In the genomic region with DNA sequence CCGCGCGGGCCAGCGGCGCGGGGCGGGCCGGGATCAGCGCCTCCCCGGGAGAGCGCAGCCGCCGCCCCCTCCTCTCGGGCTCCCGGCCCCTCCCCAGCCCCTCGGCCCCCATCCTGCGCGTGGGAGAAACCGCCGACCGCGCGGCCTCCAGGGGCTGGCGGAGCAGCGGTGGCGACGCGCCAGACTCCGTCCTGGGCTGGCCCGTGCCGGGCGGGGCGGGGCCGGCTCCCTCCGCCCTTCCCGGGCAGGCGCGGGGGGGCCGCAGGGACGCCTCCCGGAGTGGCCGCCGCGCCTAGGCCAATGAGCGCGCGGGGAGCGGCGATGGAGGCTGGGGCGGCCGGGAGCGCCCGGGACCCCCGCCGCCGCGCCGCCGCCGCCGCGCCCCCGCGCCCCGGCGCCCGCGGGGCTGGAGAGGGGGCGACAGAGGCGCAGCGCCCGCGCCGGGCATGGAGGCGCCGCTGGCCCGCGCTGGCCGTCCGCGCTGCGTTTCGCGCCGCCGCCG, we compare ENCODE assay signal across 8 cellular contexts. TPM values are rescaled to one million over a fixed set of nuclear protein-coding genes. Genes with fewer than 3 reads are reported as not detected.
DNase-seq lines count a peak whose midpoint lies in the region; ATAC-seq and TF ChIP-seq lines count a peak whose summit lies in the region.

No MANE protein-coding gene starts in this region.

- peak; percentile 38 for DNase-seq in activated naive CD8-positive, alpha-beta T cell treated with anti-CD3 and anti-CD28 coated beads, Interleukin-2, amount 10 ng/mL, durations not matched to agents 7 days and 5 days
- DNase-seq in activated naive CD8-positive, alpha-beta T cell treated with anti-CD3 and anti-CD28 coated beads for 36 hours, result no peak
- DNase-seq in RKO (ENCODE audit: low spot score) (peak; percentile 65), fibroblast of mammary gland (ENCODE audit: low read depth) (peak; percentile 68), nephron progenitor cell (peak; percentile 60), AML-193 (lab: John Stamatoyannopoulos, UW) (no peak), cerebellar nuclear complex (lab: John Stamatoyannopoulos, UW) (no peak)
- no peak for DNase-seq in stimulated activated naive CD4-positive, alpha-beta T cell treated with Interleukin-2 at 50 U/mL for 16 hours (lab: John Stamatoyannopoulos, UW)

- POLR2A ChIA-PET in activated naive CD8-positive, alpha-beta T cell treated with anti-CD3 and anti-CD28 coated beads, Interleukin-2, amount 10 ng/mL, durations not matched to agents 7 days and 5 days (lab: Charles Lee), result no interaction called here

- no peaks in the 10 kb centered on the region for H3K36me3 Mint-ChIP-seq in activated naive CD8-positive, alpha-beta T cell treated with anti-CD3 and anti-CD28 coated beads, Interleukin-2, amount 10 ng/mL, durations not matched to agents 7 days and 5 days
- H3K36me3 Mint-ChIP-seq in activated naive CD8-positive, alpha-beta T cell treated with anti-CD3 and anti-CD28 coated beads for 36 hours, result no peaks in the 10 kb centered on the region
- no peaks in the 10 kb centered on the region for H3K36me3 Mint-ChIP-seq in nephron progenitor cell (ENCODE audit: low read depth)

- H3K4me1 Mint-ChIP-seq in activated naive CD8-positive, alpha-beta T cell treated with anti-CD3 and anti-CD28 coated beads, Interleukin-2, amount 10 ng/mL, durations not matched to agents 7 days and 5 days, result no peaks in the 10 kb centered on the region
- peaks cover 3% of the 10 kb centered on the region for H3K4me1 Mint-ChIP-seq in activated naive CD8-positive, alpha-beta T cell treated with anti-CD3 and anti-CD28 coated beads for 36 hours
- no peaks in the 10 kb centered on the region for H3K4me1 Mint-ChIP-seq in nephron progenitor cell

- ATAC-seq in activated naive CD8-positive, alpha-beta T cell treated with anti-CD3 and anti-CD28 coated beads, Interleukin-2, amount 10 ng/mL, durations not matched to agents 7 days and 5 days (ENCODE audit: low read depth), result peak; percentile 25

- peak overlapping the region; percentile 62 for H3K4me3 ChIP-seq in fibroblast of mammary gland (ENCODE audit: control insufficient read depth, low read depth, low read length)

- no peak overlapping the region for H3K27ac Mint-ChIP-seq in activated naive CD8-positive, alpha-beta T cell treated with anti-CD3 and anti-CD28 coated beads, Interleukin-2, amount 10 ng/mL, durations not matched to agents 7 days and 5 days
- no peak overlapping the region for H3K27ac Mint-ChIP-seq in activated naive CD8-positive, alpha-beta T cell treated with anti-CD3 and anti-CD28 coated beads for 36 hours
- H3K27ac Mint-ChIP-seq in nephron progenitor cell, result no peak overlapping the region

- TF ChIP-seq CTCF in fibroblast of mammary gland (conservative IDR thresholded peaks at IDR 0.05; ENCODE audit: control insufficient read depth, insufficient read depth, low read depth, low read length) (no peak), nephron progenitor cell (IDR thresholded peaks at IDR 0.05) (no peak)

- no peaks in the 10 kb centered on the region for H3K9me3 Mint-ChIP-seq in activated naive CD8-positive, alpha-beta T cell treated with anti-CD3 and anti-CD28 coated beads, Interleukin-2, amount 10 ng/mL, durations not matched to agents 7 days and 5 days
- no peaks in the 10 kb centered on the region for H3K9me3 Mint-ChIP-seq in activated naive CD8-positive, alpha-beta T cell treated with anti-CD3 and anti-CD28 coated beads for 36 hours
- no peaks in the 10 kb centered on the region for H3K9me3 Mint-ChIP-seq in nephron progenitor cell

- H3K27me3 Mint-ChIP-seq in activated naive CD8-positive, alpha-beta T cell treated with anti-CD3 and anti-CD28 coated beads, Interleukin-2, amount 10 ng/mL, durations not matched to agents 7 days and 5 days, result peaks cover 45% of the 10 kb centered on the region
- H3K27me3 Mint-ChIP-seq in activated naive CD8-positive, alpha-beta T cell treated with anti-CD3 and anti-CD28 coated beads for 36 hours, result peaks cover 68% of the 10 kb centered on the region
- H3K27me3 Mint-ChIP-seq in nephron progenitor cell (ENCODE audit: low read depth, poor library complexity), result peaks cover 84% of the 10 kb centered on the region

- no peak overlapping the region for H3K4me3 Mint-ChIP-seq in activated naive CD8-positive, alpha-beta T cell treated with anti-CD3 and anti-CD28 coated beads, Interleukin-2, amount 10 ng/mL, durations not matched to agents 7 days and 5 days
- H3K4me3 Mint-ChIP-seq in activated naive CD8-positive, alpha-beta T cell treated with anti-CD3 and anti-CD28 coated beads for 36 hours, result no peak overlapping the region
- H3K4me3 Mint-ChIP-seq in nephron progenitor cell, result no peak overlapping the region

RNA-seq across cellular contexts. Expression of a gene that starts 49.1 kb away (rescaled TPM):
- not detected for total RNA-seq in activated naive CD8-positive, alpha-beta T cell treated with anti-CD3 and anti-CD28 coated beads, Interleukin-2, amount 10 ng/mL, durations not matched to agents 7 days and 5 days
- total RNA-seq in activated naive CD8-positive, alpha-beta T cell treated with anti-CD3 and anti-CD28 coated beads for 36 hours, result not detected

RNA-seq across cellular contexts. Expression of a gene that starts 56.2 kb away (rescaled TPM):
- total RNA-seq in activated naive CD8-positive, alpha-beta T cell treated with anti-CD3 and anti-CD28 coated beads, Interleukin-2, amount 10 ng/mL, durations not matched to agents 7 days and 5 days, result 10 to 100 TPM; 34.8 to 38.2 TPM
- total RNA-seq in activated naive CD8-positive, alpha-beta T cell treated with anti-CD3 and anti-CD28 coated beads for 36 hours, result 10 to 100 TPM; 33.2 to 33.6 TPM

Comparison
In these comparisons a context has a peak if more than half of its experiments do, and no peak if none do; other contexts are left out.
1. DNase-seq: peak in activated naive CD8-positive, alpha-beta T cell treated with anti-CD3 and anti-CD28 coated beads, Interleukin-2, amount 10 ng/mL, durations not matched to agents 7 days and 5 days (single experiment), RKO (single experiment), fibroblast of mammary gland (single experiment) and nephron progenitor cell (single experiment); none in activated naive CD8-positive, alpha-beta T cell treated with anti-CD3 and anti-CD28 coated beads for 36 hours (single experiment), AML-193 (0 of 2), cerebellar nuclear complex (0 of 2) and stimulated activated naive CD4-positive, alpha-beta T cell treated with Interleukin-2 at 50 U/mL for 16 hours (single experiment).